9 cellular contexts compared by ENCODE assay signal in the genomic region with DNA sequence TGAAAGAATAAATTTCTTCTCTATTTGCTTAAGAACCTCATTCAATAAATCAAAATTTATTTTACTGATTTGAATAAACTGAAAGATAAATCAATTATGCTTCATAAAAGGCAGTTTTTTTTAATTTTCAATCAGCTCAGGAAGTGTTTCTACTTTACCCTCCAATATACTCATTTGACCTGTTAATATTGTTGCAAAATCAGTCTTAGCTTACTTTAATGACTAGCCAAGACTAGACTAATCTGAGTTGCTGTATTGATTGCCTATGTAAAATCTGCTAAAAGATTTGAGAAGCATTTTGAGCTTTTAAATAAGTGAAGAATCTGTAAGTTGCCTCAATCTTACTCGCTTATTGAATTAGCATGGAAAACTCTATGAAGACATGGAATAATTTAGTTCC.
"Had no signal": no experiment of that assay in that cellular context is flagged by ENCODE, and none has a peak within 500 bp of the region (broad histone marks: within the 10 kb centered on the region; RNA-seq: fewer than 3 reads in every experiment).

No MANE protein-coding gene starts in this region.

- H3K9me3 ChIP-seq: HAP-1 had no signal

- H3K4me3 ChIP-seq: GM23248, GM23338, HAP-1 had no signal

- H3K36me3 ChIP-seq: HAP-1 had no signal

- H3K9ac ChIP-seq: GM23248 had no signal

- DNase-seq: GM23248, GOT3, H7, H9, HCEC 1CT, HFFc6 had no signal

- H2AFZ ChIP-seq: GM23248, GM23338 had no signal

- H3K4me2 ChIP-seq: GM23338 had no signal

- H3K27ac ChIP-seq: GM23248 had no signal

- ATAC-seq: GM23338, HCT116 had no signal
